ENCODE assay signal across 8 cellular contexts in genomic region chr14:23929822-23930294, GRCh38. TPM values are rescaled to one million over a fixed set of nuclear protein-coding genes. Genes with fewer than 3 reads are reported as not detected.
DNase-seq lines count a peak whose midpoint lies in the region; ATAC-seq and TF ChIP-seq lines count a peak whose summit lies in the region.

No MANE protein-coding gene starts in this region.

- H3K27me3 Mint-ChIP-seq in CD8-positive, alpha-beta memory T cell: peaks cover 4 to 8% of the 10 kb centered on the region in 2 donors

- CTCF ChIA-PET in CD8-positive, alpha-beta memory T cell (lab: Charles Lee): interaction anchor here (0.9 to 2.7 kb wide), 5 partner anchors 24 to 341 kb away, joined by 3 to 26 read pairs (median 10); partner anchors contain the start of gene DHRS4

- H3K4me3 ChIP-seq in CD8-positive, alpha-beta memory T cell (ENCODE audit: low read length): no peak overlapping the region
- H3K4me3 ChIP-seq in coronary artery (no peak overlapping the region), right lobe of liver (no peak overlapping the region)

- no peak overlapping the region for H3K27ac ChIP-seq in CD8-positive, alpha-beta memory T cell (ENCODE audit: low read depth, low read length)
- no peak overlapping the region for H3K27ac ChIP-seq in coronary artery
- H3K27ac ChIP-seq in right lobe of liver: no peak overlapping the region

- H3K4me3 Mint-ChIP-seq in CD8-positive, alpha-beta memory T cell: no peak overlapping the region

- TF ChIP-seq POLR2A in right lobe of liver (IDR thresholded peaks at IDR 0.05): no peak

- WGBS in right lobe of liver (ENCODE audit: insufficient coverage, low coverage, low lambda C conversion rate, missing lambda C conversion rate): 4% methylated on average over 3 of the region's 3 CpGs

- no peaks in the 10 kb centered on the region for H3K9me3 Mint-ChIP-seq in CD8-positive, alpha-beta memory T cell

- no peaks in the 10 kb centered on the region for H3K36me3 Mint-ChIP-seq in CD8-positive, alpha-beta memory T cell

- no peak overlapping the region for H3K27ac Mint-ChIP-seq in CD8-positive, alpha-beta memory T cell

- DNase-seq in CD8-positive, alpha-beta memory T cell: peak; percentile 59 to 85 (median 71)
- DNase-seq in H4 (ENCODE audit: low spot score) (peak; percentile 55), NCI-H2171 treated with DMSO at 0.1 percent for 48 hours (lab: John Stamatoyannopoulos, UW) (peak; percentile 62), coronary artery (ENCODE audit: low spot score) (no peak), right lobe of liver (peak; percentile 65 to 85 (median 71))
- peak; percentile 85 for DNase-seq in activated CD4-positive, alpha-beta T cell treated with anti-CD3 and anti-CD28 coated beads, Interleukin-2, amount 50 U/mL, for 1 hour
- peak; percentile 62 to 78 (median 63) for DNase-seq in stimulated activated CD4-positive, alpha-beta T cell treated with anti-CD3 and anti-CD28 coated beads, TNF-alpha, amount 100 ng/mL, for 4 hours (ENCODE audit: low read depth in 3 of 3)

- intact Hi-C loops in right lobe of liver (cut with DNase I): no loop called here

- no peaks in the 10 kb centered on the region for H3K27me3 ChIP-seq in CD8-positive, alpha-beta memory T cell (ENCODE audit: insufficient read depth, low read length, poor library complexity, severe bottlenecking)
- H3K27me3 ChIP-seq in right lobe of liver: no peaks in the 10 kb centered on the region

- TF ChIP-seq CTCF in coronary artery (IDR thresholded peaks at IDR 0.05) (peak; percentile 78), right lobe of liver (IDR thresholded peaks at IDR 0.05) (peak; percentile 65 to 90 (median 82))

- H3K36me3 ChIP-seq in CD8-positive, alpha-beta memory T cell (ENCODE audit: insufficient read depth, low read length): no peaks in the 10 kb centered on the region
- no peaks in the 10 kb centered on the region for H3K36me3 ChIP-seq in right lobe of liver

- POLR2A ChIA-PET in CD8-positive, alpha-beta memory T cell (lab: Charles Lee): interaction anchor here (0.6 kb wide), 1 partner anchor 196 kb away, joined by 4 read pairs; no protein-coding TSS in a partner anchor

- H3K4me1 ChIP-seq in CD8-positive, alpha-beta memory T cell (ENCODE audit: insufficient read depth, low read length): no peaks in the 10 kb centered on the region
- H3K4me1 ChIP-seq in right lobe of liver: peaks cover 0 to 28% (median 8%) of the 10 kb centered on the region in 4 donors

- no peaks in the 10 kb centered on the region for H3K9me3 ChIP-seq in CD8-positive, alpha-beta memory T cell (ENCODE audit: low read length)
- no peaks in the 10 kb centered on the region for H3K9me3 ChIP-seq in right lobe of liver

- ATAC-seq in right lobe of liver: peak; percentile 95 to 98 (median 98)
- no peak for ATAC-seq in GM19328 (IDR thresholded peaks at IDR 0.05; ENCODE audit: unreplicated experiment)

- no peaks in the 10 kb centered on the region for H3K4me1 Mint-ChIP-seq in CD8-positive, alpha-beta memory T cell

RNA-seq across cellular contexts. Expression of gene DHRS4, which starts 23.7 kb away (rescaled TPM):
- total RNA-seq in CD8-positive, alpha-beta memory T cell: 10 to 100 TPM; 24.0 to 25.2 TPM
- 42.0 TPM for polyA plus RNA-seq in CD8-positive, alpha-beta memory T cell
- total RNA-seq in H4 (2014; rRNA removed; shearing (Covaris generic)): 28.8 and 40.5 TPM in 2 replicates
- 10 to 100 TPM; 30.5 to 82.5 (median 45.1) TPM for total RNA-seq in right lobe of liver

RNA-seq across cellular contexts. Expression of gene DHRS4L2, which starts 58.9 kb away (rescaled TPM):
- 10 to 100 TPM; 21.1 to 23.4 TPM for total RNA-seq in CD8-positive, alpha-beta memory T cell
- polyA plus RNA-seq in CD8-positive, alpha-beta memory T cell: 18.4 TPM
- 5.5 and 12.0 TPM in 2 replicates for total RNA-seq in H4 (2014; rRNA removed; shearing (Covaris generic))
- total RNA-seq in right lobe of liver: 10 to 100 TPM; 17.7 to 53.6 (median 32.3) TPM
